Comparison of ENCODE assay signal across 8 cellular contexts in the genomic region with DNA sequence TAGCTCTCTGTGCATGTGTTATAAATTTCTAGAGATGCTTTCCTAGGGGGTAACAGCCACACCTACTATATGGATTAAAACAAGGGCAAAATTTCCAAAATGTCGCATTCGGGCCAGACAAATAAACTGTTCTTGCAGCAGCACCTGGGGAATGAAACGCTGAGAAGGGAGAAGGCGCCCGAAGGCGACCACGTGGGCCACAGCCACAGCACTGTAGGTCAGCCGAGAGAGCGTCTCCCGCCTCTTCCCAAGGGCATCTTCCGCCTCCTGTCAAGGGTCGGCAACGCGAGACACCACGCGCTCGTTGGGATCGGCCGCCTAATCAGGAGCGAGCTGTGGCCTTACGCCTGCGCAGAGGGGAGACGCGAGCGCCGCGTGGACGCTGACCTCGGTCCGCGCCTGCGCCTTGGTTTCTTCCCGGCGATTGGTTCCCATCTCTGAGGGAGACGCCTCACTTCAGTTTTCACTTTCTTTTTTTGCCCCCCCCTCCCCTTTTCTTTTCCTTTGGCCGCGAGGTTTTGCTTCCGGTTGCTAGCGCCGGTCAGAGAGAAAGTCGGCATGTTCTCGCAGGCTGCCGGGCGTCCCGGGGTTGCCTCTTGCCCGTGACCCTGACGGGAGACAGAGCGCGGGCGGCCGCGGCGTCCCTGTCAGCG. TPM values are rescaled to one million over a fixed set of nuclear protein-coding genes. Genes with fewer than 3 reads are reported as not detected.
DNase-seq lines count a peak whose midpoint lies in the region; ATAC-seq, FAIRE-seq and TF ChIP-seq lines count a peak whose summit lies in the region.

Gene TASOR2, plus strand, starts transcription at position 521 of the 653 bp plus-strand sequence. CDS start 35,805 bp downstream, outside the sequence.

- H3K18ac ChIP-seq in H1 (ENCODE audit: extremely low read depth, low read length) = no peak within 1 kb of the TSS

- POLR2A ChIA-PET in H1 (lab: Charles Lee; ENCODE audit: partially characterized antibody) = interaction anchor here (0.8 to 1.5 kb wide), 6 partner anchors 8 to 238 kb away, joined by 3 to 5 read pairs (median 3); no protein-coding TSS in a partner anchor

- H2AFZ ChIP-seq in H1 (ENCODE audit: low read length) = 0 out of 2 replicates have a peak within 1 kb of the TSS, but pooled peaks have one; percentile 27

- no peak within 1 kb of the TSS for H3K14ac ChIP-seq in H1 (ENCODE audit: insufficient read length)

- CTCF ChIA-PET in activated CD8-positive, alpha-beta memory T cell treated with anti-CD3 and anti-CD28 coated beads, Interleukin-2, amount 10 ng/mL, durations not matched to agents 7 days and 5 days (lab: Charles Lee) = interaction anchor here (1.1 to 1.5 kb wide), 3 partner anchors 9 to 55 kb away, joined by 3 to 7 read pairs (median 3); no protein-coding TSS in a partner anchor
- CTCF ChIA-PET in H1 (lab: Charles Lee; ENCODE audit: partially characterized antibody) = interaction anchor here (0.6 to 2.0 kb wide), 3 partner anchors 8 to 254 kb away, joined by 3 to 6 read pairs (median 4); no protein-coding TSS in a partner anchor

- no peak for TF ChIP-seq RAD21 in H1 (IDR thresholded peaks at IDR 0.05 in 1 of 2, conservative IDR thresholded peaks at IDR 0.05 in 1 of 2; ENCODE audit: low read depth in 2 of 2, low read length in 2 of 2)

- H3K9me3 Mint-ChIP-seq in activated CD8-positive, alpha-beta memory T cell treated with anti-CD3 and anti-CD28 coated beads, Interleukin-2, amount 10 ng/mL, durations not matched to agents 7 days and 5 days (ENCODE audit: low read depth) = no peaks in the 10 kb centered on the region
- H3K9me3 Mint-ChIP-seq in memory B cell = no peaks in the 10 kb centered on the region

- peaks cover 10% of the 10 kb centered on the region for H3K27me3 Mint-ChIP-seq in activated CD8-positive, alpha-beta memory T cell treated with anti-CD3 and anti-CD28 coated beads, Interleukin-2, amount 10 ng/mL, durations not matched to agents 7 days and 5 days
- no peaks in the 10 kb centered on the region for H3K27me3 Mint-ChIP-seq in memory B cell

- TF ChIP-seq POLR2A in H1 (IDR thresholded peaks at IDR 0.05; ENCODE audit: control extremely low read depth in 1 of 2, low read depth in 2 of 2, low read length in 2 of 2) = peak in 1 of 2 experiments; percentile 32; a peak in 1 of 3 replicates

- peak within 1 kb of the TSS; percentile 54 for H3K56ac ChIP-seq in H1 (replicated peaks; ENCODE audit: insufficient read length, low read depth, low read length)

- H3K79me1 ChIP-seq in H1 (ENCODE audit: low read depth, low read length) = 0 out of 2 replicates have a peak, but pooled peaks cover 2% of the 10 kb centered on the region

- peak within 1 kb of the TSS; percentile 43 to 88 for H3K4me2 ChIP-seq in H1 (ENCODE audit: insufficient read depth in 1 of 2, low read depth in 2 of 2, low read length in 2 of 2)

- no peaks in the 10 kb centered on the region for H3K23me2 ChIP-seq in H1 (ENCODE audit: low read depth, low read length)

- no peak within 1 kb of the TSS for H3K23ac ChIP-seq in H1 (ENCODE audit: insufficient read length)

- ATAC-seq in GM21367 (IDR thresholded peaks at IDR 0.05; ENCODE audit: unreplicated experiment) = peak; percentile 57
- peak; percentile 86 for ATAC-seq in activated CD8-positive, alpha-beta memory T cell treated with anti-CD3 and anti-CD28 coated beads, Interleukin-2, amount 10 ng/mL, durations not matched to agents 7 days and 5 days
- ATAC-seq in memory B cell (ENCODE audit: low read depth) = peak; percentile 77

- no peak within 1 kb of the TSS for H2BK120ac ChIP-seq in H1 (replicated peaks; ENCODE audit: low read depth, low read length)

- DNase-seq in COLO829 (ENCODE audit: low spot score) (peak; percentile 94), HUDEP-2 (lab: John Stamatoyannopoulos, UW; ENCODE audit: unreplicated experiment in 76 of 76) (peak in 75 of 76 experiments; percentile 28 to 98 (median 95)), NT2/D1 (ENCODE audit: low read depth, low spot score) (peak; percentile 88), H1 (ENCODE audit: low read depth in 1 of 2, low spot score in 2 of 2) (peak; percentile 96 to 97), memory B cell (ENCODE audit: low spot score in 2 of 2) (peak; percentile 78 to 81)
- peak; percentile 98 for DNase-seq in activated CD8-positive, alpha-beta memory T cell treated with anti-CD3 and anti-CD28 coated beads, Interleukin-2, amount 10 ng/mL, durations not matched to agents 7 days and 5 days
- peak; percentile 93 for DNase-seq in stimulated activated CD8-positive, alpha-beta memory T cell treated with anti-CD3 and anti-CD28 coated beads, Interleukin-12 subunit alpha, Interleukin-12 subunit beta, amount 100 ng/mL, for 24 hours (ENCODE audit: extremely low read depth)

- H4K5ac ChIP-seq in H1 (ENCODE audit: insufficient read length, low read depth, low read length) = peak within 1 kb of the TSS; percentile 10

- H3K9ac ChIP-seq in NT2/D1 (ENCODE audit: insufficient read length, low read depth) = peak within 1 kb of the TSS; percentile 84
- H3K9ac ChIP-seq in H1 (replicated peaks in 1 of 4; ENCODE audit: extremely low read depth in 1 of 4, low read depth in 3 of 4, low read length in 3 of 4) = peak within 1 kb of the TSS; percentile 5 to 77 (median 63); a peak in 5 of 7 replicates

- WGBS in H1 (ENCODE audit: extremely low coverage in 1 of 2, insufficient coverage in 1 of 2, insufficient read length in 1 of 2, insufficient replicate concordance in 2 of 2, low coverage in 1 of 2, low lambda C conversion rate in 2 of 2, missing lambda C conversion rate in 1 of 2), 2 experiments = 4% methylated on average over 51 of the region's 54 CpGs; no CpG with 5 or more reads in 1 of the 2 experiments

- peaks cover 56% of the 10 kb centered on the region for H3K4me1 Mint-ChIP-seq in activated CD8-positive, alpha-beta memory T cell treated with anti-CD3 and anti-CD28 coated beads, Interleukin-2, amount 10 ng/mL, durations not matched to agents 7 days and 5 days
- H3K4me1 Mint-ChIP-seq in memory B cell = peaks cover 21% of the 10 kb centered on the region

- TF ChIP-seq CTCF in H1 (IDR thresholded peaks at IDR 0.05; ENCODE audit: control extremely low read depth in 1 of 3, insufficient read depth in 1 of 3, low read depth in 1 of 3, low read length in 3 of 3) = no peak

- H3K9me3 ChIP-seq in NT2/D1 (ENCODE audit: insufficient read depth, low read length) (peaks cover 7% of the 10 kb centered on the region), H1 (ENCODE audit: insufficient read depth in 2 of 2, low read depth in 1 of 2, low read length in 1 of 2) (0 out of 4 replicates have a peak, but pooled peaks cover 0 to 3% of the 10 kb centered on the region in 2 experiments)

- peaks cover 8% of the 10 kb centered on the region for H3K36me3 Mint-ChIP-seq in activated CD8-positive, alpha-beta memory T cell treated with anti-CD3 and anti-CD28 coated beads, Interleukin-2, amount 10 ng/mL, durations not matched to agents 7 days and 5 days
- peaks cover 3% of the 10 kb centered on the region for H3K36me3 Mint-ChIP-seq in memory B cell

- no peak for TF ChIP-seq EP300 in H1 (IDR thresholded peaks at IDR 0.05; ENCODE audit: borderline replicate concordance in 1 of 2, low read depth in 2 of 2, low read length in 2 of 2)

- peak within 1 kb of the TSS; percentile 92 for H3K4ac ChIP-seq in H1 (replicated peaks; ENCODE audit: insufficient read length, low read depth, low read length)

- H2BK12ac ChIP-seq in H1 (ENCODE audit: low read depth, low read length) = no peak within 1 kb of the TSS

- no peaks in the 10 kb centered on the region for H3K27me3 ChIP-seq in NT2/D1 (ENCODE audit: insufficient read depth, insufficient read length)
- H3K27me3 ChIP-seq in H1 (replicated peaks in 1 of 4; ENCODE audit: control insufficient read depth in 3 of 4, extremely low read depth in 1 of 4, insufficient read depth in 3 of 4, low read length in 3 of 4) = peaks cover 0 to 16% (median 4%) of the 10 kb centered on the region in 4 experiments; a peak in 4 of 7 replicates

- peaks cover 8 to 43% of the 10 kb centered on the region in 2 experiments for H3K79me2 ChIP-seq in H1 (ENCODE audit: control insufficient read depth in 1 of 2, insufficient read depth in 2 of 2, low read length in 2 of 2)

- H4K91ac ChIP-seq in H1 (replicated peaks; ENCODE audit: insufficient read length, low read length) = peak within 1 kb of the TSS; percentile 66

- peaks cover 4 to 8% of the 10 kb centered on the region in 2 experiments for H4K20me1 ChIP-seq in H1 (replicated peaks in 1 of 2; ENCODE audit: control insufficient read depth in 1 of 2, insufficient read depth in 2 of 2, low read length in 2 of 2)

- peak within 1 kb of the TSS; percentile 95 for H3K27ac Mint-ChIP-seq in activated CD8-positive, alpha-beta memory T cell treated with anti-CD3 and anti-CD28 coated beads, Interleukin-2, amount 10 ng/mL, durations not matched to agents 7 days and 5 days
- peak within 1 kb of the TSS; percentile 97 for H3K27ac Mint-ChIP-seq in memory B cell

- no peak within 1 kb of the TSS for H2BK15ac ChIP-seq in H1 (ENCODE audit: low read length)

- H3K4me3 Mint-ChIP-seq in activated CD8-positive, alpha-beta memory T cell treated with anti-CD3 and anti-CD28 coated beads, Interleukin-2, amount 10 ng/mL, durations not matched to agents 7 days and 5 days = peak within 1 kb of the TSS; percentile 99
- peak within 1 kb of the TSS; percentile 97 for H3K4me3 Mint-ChIP-seq in memory B cell

- no peak within 1 kb of the TSS for H2AK5ac ChIP-seq in H1 (ENCODE audit: low read depth, low read length)

- FAIRE-seq in H1 (lab: Jason Lieb, UNC) = peak; percentile 42

- H3K36me3 ChIP-seq in NT2/D1 (ENCODE audit: insufficient read depth, insufficient read length, low read length) = peaks cover 5% of the 10 kb centered on the region
- H3K36me3 ChIP-seq in H1 (ENCODE audit: control insufficient read depth in 2 of 4, insufficient read depth in 4 of 4, low read length in 3 of 4) = no peaks in the 10 kb centered on the region

- no peak within 1 kb of the TSS for H2BK20ac ChIP-seq in H1 (ENCODE audit: low read length)

- H3K4me1 ChIP-seq in NT2/D1 (ENCODE audit: insufficient read depth, insufficient read length) = no peaks in the 10 kb centered on the region
- peaks cover 0 to 5% (median 1%) of the 10 kb centered on the region in 4 experiments; a peak in 2 of 7 replicates for H3K4me1 ChIP-seq in H1 (replicated peaks in 1 of 4; ENCODE audit: control insufficient read depth in 3 of 4, insufficient read depth in 4 of 4, low read length in 3 of 4)

- H3K4me3 ChIP-seq in NT2/D1 (ENCODE audit: insufficient read length, low read depth) (peak within 1 kb of the TSS; percentile 80), H1 (ENCODE audit: extremely low read depth in 1 of 4, insufficient read depth in 2 of 4, low read depth in 3 of 4, low read length in 4 of 4) (peak within 1 kb of the TSS; percentile 51 to 70 (median 60))

- H2BK5ac ChIP-seq in H1 (ENCODE audit: low read depth, low read length) = no peak within 1 kb of the TSS

- no peak within 1 kb of the TSS; the same call in 1 of the 2 replicates for H4K8ac ChIP-seq in H1 (ENCODE audit: extremely low read depth, insufficient read depth, low read length)

- peak within 1 kb of the TSS; percentile 33; the same call in 1 of the 2 replicates for H3K27ac ChIP-seq in H1 (ENCODE audit: low read depth, low read length)

RNA-seq across cellular contexts. Expression of gene TASOR2, which starts in this region (rescaled TPM):
- 10 to 100 TPM; 52.0 to 56.0 TPM for total RNA-seq in activated CD8-positive, alpha-beta memory T cell treated with anti-CD3 and anti-CD28 coated beads, Interleukin-2, amount 10 ng/mL, durations not matched to agents 7 days and 5 days
- total RNA-seq in H1 (2021; fragmentation: NEBNext Ultra II Directional; extraction: Animal tissue kit (Norgen Biotek cat#: 25700)) = 73.8 and 74.9 TPM in 2 replicates
- polyA plus RNA-seq in H1 (2011; rRNA removed) = 11.8 and 13.1 TPM in 2 replicates
- 17.9 TPM for polyA plus RNA-seq in H1 (2011; cell fraction: cytosol; rRNA removed)
- polyA plus RNA-seq in H1 (2011; cell fraction: nucleus; rRNA removed) = 24.2 TPM
- 15.3 to 31.3 TPM (median 22.3 TPM) in 4 replicates for polyA plus RNA-seq in H1 (2012, experiment 1 of 2)
- polyA plus RNA-seq in H1 (2012, experiment 2 of 2) = 1.3 TPM
- polyA plus RNA-seq in H1 (2013, experiment 1 of 2) = 23.7 TPM
- 25.2 TPM for polyA plus RNA-seq in H1 (2013, experiment 2 of 2)
- 60.4 and 78.6 TPM in 2 replicates for polyA minus RNA-seq in H1 (2011; rRNA and poly(A)+ RNA removed)
- polyA minus RNA-seq in H1 (2011; cell fraction: cytosol; rRNA and poly(A)+ RNA removed) = 43.1 TPM
- polyA minus RNA-seq in H1 (2011; cell fraction: nucleus; rRNA and poly(A)+ RNA removed) = 78.6 TPM

Comparison
In these comparisons a context has a peak if more than half of its experiments do, and no peak if none do; other contexts are left out.
1. Peak in every context shown above with its lines: DNase-seq, ATAC-seq, H3K4me3 ChIP-seq and H3K27ac ChIP-seq.